In the genomic region with DNA sequence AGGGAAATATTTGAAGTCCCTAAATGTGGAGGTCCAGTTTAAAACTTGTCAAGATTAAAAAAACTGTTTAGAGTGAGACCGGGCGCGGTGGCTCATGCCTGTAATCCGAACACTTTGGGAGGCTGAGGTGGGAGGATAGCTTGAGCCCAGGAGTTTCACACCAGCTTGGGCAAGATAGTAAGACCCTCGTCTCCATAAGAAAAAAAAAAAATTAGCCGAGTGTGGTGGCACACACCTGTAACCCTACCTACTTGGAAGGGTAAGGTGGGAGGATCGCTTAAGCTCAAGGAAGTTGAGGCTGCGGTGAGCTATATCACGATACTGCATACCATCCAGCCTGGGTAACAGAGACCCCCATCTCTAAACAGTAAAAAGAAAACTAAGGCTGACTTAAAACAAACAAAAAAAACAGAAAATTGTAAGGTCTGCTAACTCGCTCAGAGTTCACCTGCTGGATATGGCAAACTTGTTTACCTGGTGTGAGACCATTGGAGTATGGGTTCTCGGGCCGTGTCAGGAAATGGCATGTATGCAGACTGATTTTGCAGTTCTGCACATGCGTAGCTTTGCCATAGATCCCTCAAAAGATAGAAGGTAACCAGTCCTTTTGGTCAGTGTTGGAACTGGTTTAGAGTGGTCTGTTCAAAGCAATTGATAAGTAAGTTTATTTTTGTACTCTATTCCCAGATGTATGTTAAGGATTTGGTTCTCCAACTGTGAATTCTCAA, we compare ENCODE assay signal across 8 cellular contexts. TPM values are rescaled to one million over a fixed set of nuclear protein-coding genes. Genes with fewer than 3 reads are reported as not detected.
DNase-seq lines count a peak whose midpoint lies in the region; ATAC-seq and TF ChIP-seq lines count a peak whose summit lies in the region.

No MANE protein-coding gene starts in this region.

- H4K20me1 ChIP-seq in fibroblast of lung (ENCODE audit: control insufficient read depth, extremely low read depth, insufficient read depth, low read length): peaks cover 16% of the 10 kb centered on the region

- peak overlapping the region; percentile 81 for H3K4me3 ChIP-seq in WI38 (ENCODE audit: low read depth, low read length)
- peak overlapping the region; percentile 90 to 92 (median 92) for H3K4me3 ChIP-seq in fibroblast of lung (replicated peaks in 1 of 4; ENCODE audit: control extremely low read depth in 1 of 4, insufficient read depth in 1 of 4, low read depth in 3 of 4, low read length in 4 of 4)
- H3K4me3 ChIP-seq in skeletal muscle tissue (ENCODE audit: low read length in 3 of 3): peak overlapping the region; percentile 73 to 98 (median 87)

- no peak overlapping the region for H3K27ac ChIP-seq in fibroblast of lung (ENCODE audit: insufficient read depth, low read length)
- H3K27ac ChIP-seq in skeletal muscle tissue (ENCODE audit: low read depth, low read length): peak overlapping the region; percentile 98
- H3K27ac ChIP-seq in caudate nucleus (ENCODE audit: low read depth, low read length): no peak overlapping the region

- H3K4me2 ChIP-seq in fibroblast of lung (ENCODE audit: extremely low read depth, insufficient read depth, low read length): peak overlapping the region; percentile 97

- H2AFZ ChIP-seq in fibroblast of lung (ENCODE audit: low read length): no peak overlapping the region

- H3K9ac ChIP-seq in fibroblast of lung (ENCODE audit: insufficient read depth, low read length) (no peak overlapping the region), skeletal muscle tissue (ENCODE audit: low read depth in 1 of 3, low read length in 3 of 3) (peak overlapping the region; percentile 92 to 98 (median 98))

- DNase-seq in GM13977 (ENCODE audit: low spot score) (peak; percentile 34), fibroblast of lung (ENCODE audit: low read depth in 2 of 2) (no peak), caudate nucleus (lab: John Stamatoyannopoulos, UW) (no peak), HEK293T (ENCODE audit: extremely low spot score) (no peak), GM19238 (ENCODE audit: insufficient read length, low spot score) (no peak)

- H3K27me3 ChIP-seq in fibroblast of lung (ENCODE audit: control insufficient read depth, insufficient read depth, low read length) (no peaks in the 10 kb centered on the region), skeletal muscle tissue (ENCODE audit: control insufficient read depth in 3 of 3, insufficient read depth in 3 of 3, low read length in 3 of 3) (no peaks in the 10 kb centered on the region)

- no peaks in the 10 kb centered on the region for H3K36me3 ChIP-seq in fibroblast of lung (ENCODE audit: control insufficient read depth, insufficient read depth, low read length)
- peaks cover 2 to 9% (median 5%) of the 10 kb centered on the region in 3 donors for H3K36me3 ChIP-seq in skeletal muscle tissue (ENCODE audit: control insufficient read depth in 3 of 3, insufficient read depth in 3 of 3, low read length in 3 of 3)

- ATAC-seq in GM18502 (IDR thresholded peaks at IDR 0.05; ENCODE audit: poor library complexity, unreplicated experiment): no peak

- H3K4me1 ChIP-seq in fibroblast of lung (ENCODE audit: control insufficient read depth, extremely low read depth, insufficient read depth, low read length): peaks cover 14% of the 10 kb centered on the region
- H3K4me1 ChIP-seq in skeletal muscle tissue (ENCODE audit: control insufficient read depth in 3 of 3, insufficient read depth in 3 of 3, low read length in 3 of 3): peaks cover 49 to 55% (median 52%) of the 10 kb centered on the region in 3 donors

- CTCF ChIA-PET in HEK293T (lab: Yijun Ruan, JAX): interaction anchor here (1.1 kb wide), 1 partner anchor 10 kb away, joined by 3 read pairs; no protein-coding TSS in a partner anchor

- H3K9me3 ChIP-seq in fibroblast of lung (ENCODE audit: control insufficient read depth, insufficient read depth, low read depth, low read length): no peaks in the 10 kb centered on the region
- no peaks in the 10 kb centered on the region for H3K9me3 ChIP-seq in skeletal muscle tissue (ENCODE audit: control insufficient read depth in 3 of 3, low read length in 3 of 3)

- TF ChIP-seq CTCF in GM13977 (IDR thresholded peaks at IDR 0.05; ENCODE audit: extremely low read depth, insufficient read depth, missing control alignments) (no peak), WI38 (IDR thresholded peaks at IDR 0.05; ENCODE audit: low read depth, low read length) (no peak), fibroblast of lung (conservative IDR thresholded peaks at IDR 0.05 in 1 of 2, IDR thresholded peaks at IDR 0.05 in 1 of 2; ENCODE audit: low read depth in 1 of 2, low read length in 2 of 2) (no peak)

- peaks cover 67% of the 10 kb centered on the region for H3K79me2 ChIP-seq in fibroblast of lung (ENCODE audit: control insufficient read depth, insufficient read depth, low read length)

- in situ Hi-C loops in GM13977 (cut with MboI; ENCODE audit: low pct_unique_long_range_greater_than_20kb, low sequenced_read_pairs, unreplicated experiment): no loop called here

- POLR2A ChIA-PET in HEK293T (lab: Yijun Ruan, JAX): interaction anchor here (1.1 to 2.1 kb wide), 3 partner anchors 11 to 245 kb away, joined by 3 to 5 read pairs (median 4); a partner anchor contains a TSS

TF ChIP-seq in HEK293T, 16 proteins besides CTCF, POLR2A, EP300 and RAD21:
- TF ChIP-seq HDGF (IDR thresholded peaks at IDR 0.05; ENCODE audit: borderline replicate concordance) (no peak), FOXK2 (IDR thresholded peaks at IDR 0.05) (no peak), ELF4 (IDR thresholded peaks at IDR 0.05) (no peak), SUZ12 (IDR thresholded peaks at IDR 0.05) (no peak), NFRKB (IDR thresholded peaks at IDR 0.05) (no peak), SP1 (IDR thresholded peaks at IDR 0.05) (no peak), L3MBTL2 (conservative IDR thresholded peaks at IDR 0.05) (no peak), CTBP1 (IDR thresholded peaks at IDR 0.05; ENCODE audit: borderline replicate concordance) (no peak)
- TF ChIP-seq, protein P1, sequence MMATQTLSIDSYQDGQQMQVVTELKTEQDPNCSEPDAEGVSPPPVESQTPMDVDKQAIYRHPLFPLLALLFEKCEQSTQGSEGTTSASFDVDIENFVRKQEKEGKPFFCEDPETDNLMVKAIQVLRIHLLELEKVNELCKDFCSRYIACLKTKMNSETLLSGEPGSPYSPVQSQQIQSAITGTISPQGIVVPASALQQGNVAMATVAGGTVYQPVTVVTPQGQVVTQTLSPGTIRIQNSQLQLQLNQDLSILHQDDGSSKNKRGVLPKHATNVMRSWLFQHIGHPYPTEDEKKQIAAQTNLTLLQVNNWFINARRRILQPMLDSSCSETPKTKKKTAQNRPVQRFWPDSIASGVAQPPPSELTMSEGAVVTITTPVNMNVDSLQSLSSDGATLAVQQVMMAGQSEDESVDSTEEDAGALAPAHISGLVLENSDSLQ (IDR thresholded peaks at IDR 0.05): no peak
TF ChIP-seq in HEK293T: peak in this region for 0.

RNA-seq across cellular contexts. Expression of a gene that starts 2.1 kb away (rescaled TPM):
- total RNA-seq in fibroblast of lung (93.0 and 174 TPM in 2 replicates), skeletal muscle tissue (118 TPM)
- 184 and 189 TPM in 2 replicates for polyA plus RNA-seq in fibroblast of lung
- 181 and 204 TPM in 2 replicates for polyA plus RNA-seq in fibroblast of lung (2012)
- polyA minus RNA-seq in fibroblast of lung (ENCODE audit: low replicate concordance): 434 and 475 TPM in 2 replicates

RNA-seq across cellular contexts. Expression of a gene that starts 7.3 kb away (rescaled TPM):
- 31.8 and 38.5 TPM in 2 replicates for total RNA-seq in fibroblast of lung
- 32.1 and 39.1 TPM in 2 replicates for polyA plus RNA-seq in fibroblast of lung
- 32.8 and 34.0 TPM in 2 replicates for polyA plus RNA-seq in fibroblast of lung (2012)
- polyA minus RNA-seq in fibroblast of lung (ENCODE audit: low replicate concordance): 6.9 and 7.1 TPM in 2 replicates
- 29.7 TPM for total RNA-seq in skeletal muscle tissue

RNA-seq across cellular contexts. Expression of a gene that starts 40.3 kb away (rescaled TPM):
- 222 and 289 TPM in 2 replicates for total RNA-seq in fibroblast of lung
- 616 and 638 TPM in 2 replicates for polyA plus RNA-seq in fibroblast of lung
- polyA plus RNA-seq in fibroblast of lung (2012): 638 and 701 TPM in 2 replicates
- polyA minus RNA-seq in fibroblast of lung (ENCODE audit: low replicate concordance): 69.7 and 113 TPM in 2 replicates
- 162 TPM for total RNA-seq in skeletal muscle tissue

RNA-seq across cellular contexts. Expression of a gene that starts 45.0 kb away (rescaled TPM):
- total RNA-seq in fibroblast of lung (25.7 and 28.6 TPM in 2 replicates), skeletal muscle tissue (29.2 TPM)
- 50.3 and 69.0 TPM in 2 replicates for polyA plus RNA-seq in fibroblast of lung
- polyA plus RNA-seq in fibroblast of lung (2012): 38.4 and 50.6 TPM in 2 replicates
- 13.3 and 18.7 TPM in 2 replicates for polyA minus RNA-seq in fibroblast of lung (ENCODE audit: low replicate concordance)
